2 cellular contexts compared by ENCODE assay signal in the genomic region with DNA sequence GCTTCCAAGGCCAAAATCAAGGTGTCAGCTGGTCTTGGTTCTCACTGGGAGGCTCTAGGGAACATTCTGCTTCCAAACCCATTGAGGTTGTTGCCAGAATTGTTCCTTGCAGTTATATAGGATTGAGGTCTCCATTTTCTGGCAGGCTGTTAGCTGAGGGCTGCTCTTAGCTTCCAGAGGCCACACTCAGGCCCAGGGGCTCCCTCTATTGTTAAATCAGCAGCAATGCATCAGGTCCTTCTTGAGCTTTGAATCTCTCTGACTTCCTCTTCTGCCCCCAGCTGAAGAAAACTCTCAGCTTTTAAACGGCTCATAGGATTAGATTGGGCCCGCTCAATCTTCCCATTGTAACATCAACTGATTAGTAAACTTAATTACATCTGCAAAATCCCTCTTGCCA.
TF ChIP-seq lines count a peak whose summit lies in the region.

No MANE protein-coding gene starts in this region.

TF ChIP-seq in Ishikawa, 13 proteins besides CTCF, POLR2A, EP300 and RAD21 (continued from another document):
- TF ChIP-seq YY1 (IDR thresholded peaks at IDR 0.05; ENCODE audit: low read depth) (no peak), NFIC (IDR thresholded peaks at IDR 0.05) (no peak), TEAD4 (IDR thresholded peaks at IDR 0.05) (no peak), CREB1 (IDR thresholded peaks at IDR 0.05; ENCODE audit: low read depth) (no peak)
- TF ChIP-seq, protein P1, sequence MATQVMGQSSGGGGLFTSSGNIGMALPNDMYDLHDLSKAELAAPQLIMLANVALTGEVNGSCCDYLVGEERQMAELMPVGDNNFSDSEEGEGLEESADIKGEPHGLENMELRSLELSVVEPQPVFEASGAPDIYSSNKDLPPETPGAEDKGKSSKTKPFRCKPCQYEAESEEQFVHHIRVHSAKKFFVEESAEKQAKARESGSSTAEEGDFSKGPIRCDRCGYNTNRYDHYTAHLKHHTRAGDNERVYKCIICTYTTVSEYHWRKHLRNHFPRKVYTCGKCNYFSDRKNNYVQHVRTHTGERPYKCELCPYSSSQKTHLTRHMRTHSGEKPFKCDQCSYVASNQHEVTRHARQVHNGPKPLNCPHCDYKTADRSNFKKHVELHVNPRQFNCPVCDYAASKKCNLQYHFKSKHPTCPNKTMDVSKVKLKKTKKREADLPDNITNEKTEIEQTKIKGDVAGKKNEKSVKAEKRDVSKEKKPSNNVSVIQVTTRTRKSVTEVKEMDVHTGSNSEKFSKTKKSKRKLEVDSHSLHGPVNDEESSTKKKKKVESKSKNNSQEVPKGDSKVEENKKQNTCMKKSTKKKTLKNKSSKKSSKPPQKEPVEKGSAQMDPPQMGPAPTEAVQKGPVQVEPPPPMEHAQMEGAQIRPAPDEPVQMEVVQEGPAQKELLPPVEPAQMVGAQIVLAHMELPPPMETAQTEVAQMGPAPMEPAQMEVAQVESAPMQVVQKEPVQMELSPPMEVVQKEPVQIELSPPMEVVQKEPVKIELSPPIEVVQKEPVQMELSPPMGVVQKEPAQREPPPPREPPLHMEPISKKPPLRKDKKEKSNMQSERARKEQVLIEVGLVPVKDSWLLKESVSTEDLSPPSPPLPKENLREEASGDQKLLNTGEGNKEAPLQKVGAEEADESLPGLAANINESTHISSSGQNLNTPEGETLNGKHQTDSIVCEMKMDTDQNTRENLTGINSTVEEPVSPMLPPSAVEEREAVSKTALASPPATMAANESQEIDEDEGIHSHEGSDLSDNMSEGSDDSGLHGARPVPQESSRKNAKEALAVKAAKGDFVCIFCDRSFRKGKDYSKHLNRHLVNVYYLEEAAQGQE (IDR thresholded peaks at IDR 0.05; ENCODE audit: low read depth): no peak

TF ChIP-seq in HepG2, 621 proteins besides CTCF, POLR2A, EP300 and RAD21 (continued from another document):
- TF ChIP-seq, protein P2, sequence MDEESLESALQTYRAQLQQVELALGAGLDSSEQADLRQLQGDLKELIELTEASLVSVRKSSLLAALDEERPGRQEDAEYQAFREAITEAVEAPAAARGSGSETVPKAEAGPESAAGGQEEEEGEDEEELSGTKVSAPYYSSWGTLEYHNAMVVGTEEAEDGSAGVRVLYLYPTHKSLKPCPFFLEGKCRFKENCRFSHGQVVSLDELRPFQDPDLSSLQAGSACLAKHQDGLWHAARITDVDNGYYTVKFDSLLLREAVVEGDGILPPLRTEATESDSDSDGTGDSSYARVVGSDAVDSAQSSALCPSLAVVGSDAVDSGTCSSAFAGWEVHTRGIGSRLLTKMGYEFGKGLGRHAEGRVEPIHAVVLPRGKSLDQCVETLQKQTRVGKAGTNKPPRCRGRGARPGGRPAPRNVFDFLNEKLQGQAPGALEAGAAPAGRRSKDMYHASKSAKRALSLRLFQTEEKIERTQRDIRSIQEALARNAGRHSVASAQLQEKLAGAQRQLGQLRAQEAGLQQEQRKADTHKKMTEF (CRISPR knock-in tag; IDR thresholded peaks at IDR 0.05): no peak
- TF ChIP-seq ZNF773 (CRISPR knock-in tag; IDR thresholded peaks at IDR 0.05; ENCODE audit: borderline replicate concordance): no peak
- TF ChIP-seq SMAD3 (CRISPR knock-in tag; IDR thresholded peaks at IDR 0.05): no peak
- TF ChIP-seq SMYD3 (CRISPR knock-in tag; IDR thresholded peaks at IDR 0.05): no peak
